ENCODE assay signal across 29 cellular contexts in the genomic region with DNA sequence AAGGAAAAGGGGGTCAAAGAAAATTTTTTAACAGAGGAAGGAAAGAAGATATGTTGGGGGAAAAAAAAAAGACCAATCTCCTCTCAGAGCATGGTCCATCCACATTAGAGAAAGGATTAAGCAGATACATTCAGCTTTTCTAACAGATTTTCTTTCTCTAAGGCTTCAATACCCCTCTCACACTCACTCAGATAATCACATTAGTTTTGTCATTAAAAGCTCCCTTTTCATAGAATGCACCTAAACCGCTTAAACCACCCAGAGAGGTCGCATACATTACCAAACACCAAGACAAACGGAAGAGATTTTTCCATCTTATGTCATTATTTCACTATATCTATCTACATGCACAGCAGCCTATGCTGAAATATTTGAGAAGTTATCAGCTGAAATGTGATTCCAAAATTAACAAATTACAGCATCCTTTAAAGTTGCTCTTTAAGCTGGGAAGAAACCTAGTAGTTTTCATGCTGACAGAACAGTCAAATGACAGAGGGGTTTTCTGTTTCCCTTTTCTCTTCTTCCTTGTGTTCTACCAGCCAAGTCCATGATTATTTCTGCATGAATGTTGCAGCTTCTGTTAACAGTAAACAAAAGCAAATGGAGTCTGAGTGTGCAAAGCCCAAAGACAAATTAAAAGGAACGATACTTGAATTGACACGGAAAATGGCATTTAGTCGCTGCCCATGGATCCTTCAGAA. TPM values are rescaled to one million over a fixed set of nuclear protein-coding genes. Genes with fewer than 3 reads are reported as not detected.
DNase-seq lines count a peak whose midpoint lies in the region; ATAC-seq, FAIRE-seq and TF ChIP-seq lines count a peak whose summit lies in the region.
"Had no signal": no experiment of that assay in that cellular context is flagged by ENCODE, and none has a peak within 500 bp of the region (broad histone marks: within the 10 kb centered on the region; RNA-seq: fewer than 3 reads in every experiment).

No MANE protein-coding gene starts in this region.

- TF ChIP-seq POLR2A in ovary (IDR thresholded peaks at IDR 0.05) = no peak

- H3K4me1 Mint-ChIP-seq in endothelial cell (ENCODE audit: unreplicated experiment) = no peaks in the 10 kb centered on the region
- peaks cover 7% of the 10 kb centered on the region for H3K4me1 Mint-ChIP-seq in stimulated activated naive CD8-positive, alpha-beta T cell treated with anti-CD3 and anti-CD28 coated beads, Interleukin-15, amount 100 ng/mL, for 72 hours
- H3K4me1 Mint-ChIP-seq: memory B cell; naive thymus-derived CD4-positive, alpha-beta T cell had no signal

- intact Hi-C loops in dorsolateral prefrontal cortex (cut with DNase I) (loop anchor here in 1 of 2 donors (10.0 kb wide), 1 partner anchor 51 kb away; no protein-coding TSS in a partner anchor), ovary (cut with DNase I) (no loop called here)

- H3K27me3 Mint-ChIP-seq in endothelial cell (ENCODE audit: unreplicated experiment) = no peaks in the 10 kb centered on the region
- H3K27me3 Mint-ChIP-seq in stimulated activated naive CD8-positive, alpha-beta T cell treated with anti-CD3 and anti-CD28 coated beads, Interleukin-15, amount 100 ng/mL, for 72 hours = no peaks in the 10 kb centered on the region
- H3K27me3 Mint-ChIP-seq: memory B cell; naive thymus-derived CD4-positive, alpha-beta T cell had no signal

- WGBS in ovary, 3 donors = 92 to 95% (median 92%) methylated on average over 6 of the region's 6 CpGs

- FAIRE-seq in D721Med (lab: Jason Lieb, UNC) = peak; percentile 77
- FAIRE-seq: colon, endometrium, K562, TTC549, urothelium cell line had no signal

- H3K4me1 ChIP-seq in neuron (ENCODE audit: insufficient read depth, low read length) (peaks cover 21% of the 10 kb centered on the region), ovary (ENCODE audit: insufficient read depth) (no peaks in the 10 kb centered on the region)
- H3K4me1 ChIP-seq: ascending aorta, sigmoid colon had no signal

- H3K9me3 ChIP-seq in neuron (ENCODE audit: low read length) (no peaks in the 10 kb centered on the region), ovary (no peaks in the 10 kb centered on the region)
- H3K9me3 ChIP-seq: ascending aorta, sigmoid colon had no signal

- H3K4me3 ChIP-seq in dorsolateral prefrontal cortex = peak overlapping the region in 46 of 59 donors; percentile 1 to 59 (median 30)
- no peak overlapping the region for H3K4me3 ChIP-seq in neuron (ENCODE audit: low read length)
- no peak overlapping the region for H3K4me3 ChIP-seq in ovary
- H3K4me3 ChIP-seq: ascending aorta, K562, sigmoid colon had no signal

- no peak overlapping the region for H3K27ac Mint-ChIP-seq in endothelial cell (ENCODE audit: unreplicated experiment)
- no peak overlapping the region for H3K27ac Mint-ChIP-seq in stimulated activated naive CD8-positive, alpha-beta T cell treated with anti-CD3 and anti-CD28 coated beads, Interleukin-15, amount 100 ng/mL, for 72 hours
- H3K27ac Mint-ChIP-seq: activated T-helper 1 cell treated with anti-CD3 and anti-CD28 coated beads, Interleukin-12 subunit alpha, Interleukin-12 subunit beta, Interleukin-2, Interleukin-4 antibody, amounts not matched to agents 30 ng/mL and 10 ng/mL and 1 ng/mL, durations not matched to agents 14 hours and 24 hours and 36 hours; memory B cell; naive thymus-derived CD4-positive, alpha-beta T cell had no signal

- H3K27ac ChIP-seq in dorsolateral prefrontal cortex = peak overlapping the region; percentile 37 to 96 (median 87)
- H3K27ac ChIP-seq in ovary = no peak overlapping the region
- H3K27ac ChIP-seq: ascending aorta, sigmoid colon had no signal

- no peaks in the 10 kb centered on the region for H3K9me3 Mint-ChIP-seq in endothelial cell (ENCODE audit: unreplicated experiment)
- no peaks in the 10 kb centered on the region for H3K9me3 Mint-ChIP-seq in stimulated activated naive CD8-positive, alpha-beta T cell treated with anti-CD3 and anti-CD28 coated beads, Interleukin-15, amount 100 ng/mL, for 72 hours
- H3K9me3 Mint-ChIP-seq: activated naive CD4-positive, alpha-beta T cell treated with anti-CD3 and anti-CD28 coated beads, Interleukin-2, amount 50 U/mL, for 72 hours; activated T-helper 1 cell treated with anti-CD3 and anti-CD28 coated beads, Interleukin-12 subunit alpha, Interleukin-12 subunit beta, Interleukin-2, Interleukin-4 antibody, amounts not matched to agents 30 ng/mL and 10 ng/mL and 1 ng/mL, durations not matched to agents 14 hours and 24 hours and 36 hours; memory B cell; naive thymus-derived CD4-positive, alpha-beta T cell had no signal

- H3K36me3 Mint-ChIP-seq in endothelial cell (ENCODE audit: low read depth, unreplicated experiment) = no peaks in the 10 kb centered on the region

- H2AFZ ChIP-seq in neuron (ENCODE audit: low read depth, low read length) = peak overlapping the region; percentile 26

- no peak for ATAC-seq in stimulated activated naive CD8-positive, alpha-beta T cell treated with anti-CD3 and anti-CD28 coated beads, Interleukin-15, amount 100 ng/mL, for 72 hours
- no peak for ATAC-seq in GM21825 (IDR thresholded peaks at IDR 0.05; ENCODE audit: unreplicated experiment)
- ATAC-seq: activated naive CD4-positive, alpha-beta T cell treated with anti-CD3 and anti-CD28 coated beads, Interleukin-2, amount 50 U/mL, for 72 hours; left cardiac atrium; naive thymus-derived CD4-positive, alpha-beta T cell had no signal

- H3K27me3 ChIP-seq in dorsolateral prefrontal cortex (no peaks in the 10 kb centered on the region), neuron (ENCODE audit: insufficient read depth, low read length) (no peaks in the 10 kb centered on the region), ovary (no peaks in the 10 kb centered on the region)
- H3K27me3 ChIP-seq: ascending aorta, sigmoid colon had no signal

- no peak overlapping the region for H3K4me3 Mint-ChIP-seq in endothelial cell (ENCODE audit: unreplicated experiment)
- H3K4me3 Mint-ChIP-seq in stimulated activated naive CD8-positive, alpha-beta T cell treated with anti-CD3 and anti-CD28 coated beads, Interleukin-15, amount 100 ng/mL, for 72 hours = no peak overlapping the region
- H3K4me3 Mint-ChIP-seq: activated T-helper 1 cell treated with anti-CD3 and anti-CD28 coated beads, Interleukin-12 subunit alpha, Interleukin-12 subunit beta, Interleukin-2, Interleukin-4 antibody, amounts not matched to agents 30 ng/mL and 10 ng/mL and 1 ng/mL, durations not matched to agents 14 hours and 24 hours and 36 hours; memory B cell; naive thymus-derived CD4-positive, alpha-beta T cell had no signal

- no peak for TF ChIP-seq EP300 in ovary (IDR thresholded peaks at IDR 0.05)

- no peak for DNase-seq in D721Med (ENCODE audit: insufficient read length, low spot score)
- peak; percentile 76 for DNase-seq in NCI-H446 treated with DMSO at 0.1 percent for 48 hours (lab: John Stamatoyannopoulos, UW)
- no peak for DNase-seq in dorsolateral prefrontal cortex
- DNase-seq in endothelial cell (ENCODE audit: low spot score) = no peak
- DNase-seq in stimulated activated naive CD8-positive, alpha-beta T cell treated with anti-CD3 and anti-CD28 coated beads, Interleukin-15, amount 100 ng/mL, for 72 hours = no peak
- DNase-seq in ovary = no peak
- DNase-seq: ACHN; activated CD4-positive, alpha-beta T cell treated with anti-CD3 and anti-CD28 coated beads for 48 hours; Calu3; glutamatergic neuron; left cardiac atrium; MM.1S; naive thymus-derived CD4-positive, alpha-beta T cell; NCI-H146; NCI-H69; posterior cingulate gyrus; Right ventricle myocardium superior; sigmoid colon had no signal

- no peak for TF ChIP-seq CTCF in D721Med (IDR thresholded peaks at IDR 0.05; ENCODE audit: insufficient read depth, missing control alignments)
- no peak for TF ChIP-seq CTCF in dorsolateral prefrontal cortex (IDR thresholded peaks at IDR 0.05 in 54 of 56, conservative IDR thresholded peaks at IDR 0.05 in 2 of 56; ENCODE audit: low read depth in 1 of 56, partially characterized antibody in 56 of 56)
- TF ChIP-seq CTCF in endothelial cell (IDR thresholded peaks at IDR 0.05; ENCODE audit: unreplicated experiment) = no peak
- no peak for TF ChIP-seq CTCF in ovary (IDR thresholded peaks at IDR 0.05)

- H3K36me3 ChIP-seq in neuron (ENCODE audit: insufficient read depth, low read length) = no peaks in the 10 kb centered on the region
- H3K36me3 ChIP-seq in ovary = no peaks in the 10 kb centered on the region

RNA-seq across cellular contexts. Expression of gene PRCP, which starts 54.7 kb away (rescaled TPM):
- total RNA-seq in dorsolateral prefrontal cortex = 100 to 1,000 TPM in 1 of 120 experiments, 10 to 100 TPM in 119; 38.4 to 137 (median 59.7) TPM
- 445 TPM for total RNA-seq in endothelial cell (ENCODE audit: unreplicated experiment)
- 10 to 100 TPM; 36.4 to 69.0 (median 62.8) TPM for total RNA-seq in ovary
- polyA plus RNA-seq in ovary = 100 to 1,000 TPM in 1 of 2 donors, 10 to 100 TPM in 1; 62.5 to 184 TPM

RNA-seq across cellular contexts. Expression of gene DDIAS, which starts 56.0 kb away (rescaled TPM):
- total RNA-seq in dorsolateral prefrontal cortex (1 to 10 TPM in 25 of 120 experiments, under 1 TPM in 81, not detected in 14; 0.13 to 3.0 (median 0.64) TPM), endothelial cell (ENCODE audit: unreplicated experiment) (11.2 TPM), ovary (1 to 10 TPM in 2 of 7 donors, under 1 TPM in 4, not detected in 1; 0.48 to 1.2 (median 0.69) TPM)
- polyA plus RNA-seq in ovary = under 1 TPM; 0.38 to 0.77 TPM

Comparison
In these comparisons a context has a peak if more than half of its experiments do, and no peak if none do; other contexts are left out.
1. H3K27ac ChIP-seq: peak in dorsolateral prefrontal cortex (59 of 59); none in ovary (0 of 2).
2. H3K4me3 ChIP-seq: peak in dorsolateral prefrontal cortex (46 of 59); none in neuron (single experiment) and ovary (single experiment).